In the genomic region with DNA sequence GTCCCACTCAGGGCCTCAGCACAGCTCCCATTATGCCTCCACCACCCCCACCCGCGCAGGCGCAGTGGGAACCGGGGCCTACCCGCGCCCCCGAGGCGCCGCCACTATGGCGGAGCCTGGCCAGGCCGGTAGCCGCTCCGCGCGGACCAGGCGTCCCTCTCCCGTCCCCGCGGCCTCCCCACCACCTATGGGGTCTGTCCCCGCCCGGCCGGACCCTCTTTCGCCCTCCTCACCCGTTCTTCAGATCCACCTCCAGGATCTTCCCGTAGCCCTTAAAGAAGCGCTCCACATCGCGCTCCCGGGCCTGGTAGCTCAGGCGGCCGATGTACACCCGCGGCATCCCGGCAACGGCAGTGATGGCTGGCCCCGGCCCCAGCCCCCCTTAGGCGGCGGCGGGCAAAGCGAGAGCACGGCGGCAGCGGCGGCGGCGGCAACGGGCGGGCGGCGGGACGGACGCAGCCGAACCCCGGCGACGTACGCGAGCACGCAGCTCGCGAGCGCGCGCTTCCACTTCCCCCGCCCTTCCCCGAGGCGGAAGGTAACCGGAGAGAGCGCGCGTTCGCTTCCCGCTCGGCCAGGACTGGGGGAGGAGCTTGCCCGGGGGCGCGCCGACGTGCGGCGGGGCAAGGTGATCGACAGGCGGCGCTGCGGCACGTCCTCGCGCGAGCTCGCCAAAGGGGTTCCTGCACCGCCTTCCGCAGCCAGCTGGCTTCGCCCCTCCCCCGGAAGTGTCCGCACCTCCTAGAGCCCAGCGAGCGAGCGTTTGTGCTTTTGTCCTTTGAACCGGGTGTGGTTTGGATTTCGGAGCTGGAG, we compare ENCODE assay signal across 1 cellular context.
TF ChIP-seq lines count a peak whose summit lies in the region.

A gene (minus strand): TSS at position 488 of the 813 bp plus-strand sequence. CDS start 148 bp downstream, at position 340.

TF ChIP-seq in HepG2, 621 proteins besides CTCF, POLR2A, EP300 and RAD21 (continued from another document and continues in another):
- TF ChIP-seq, protein P1, sequence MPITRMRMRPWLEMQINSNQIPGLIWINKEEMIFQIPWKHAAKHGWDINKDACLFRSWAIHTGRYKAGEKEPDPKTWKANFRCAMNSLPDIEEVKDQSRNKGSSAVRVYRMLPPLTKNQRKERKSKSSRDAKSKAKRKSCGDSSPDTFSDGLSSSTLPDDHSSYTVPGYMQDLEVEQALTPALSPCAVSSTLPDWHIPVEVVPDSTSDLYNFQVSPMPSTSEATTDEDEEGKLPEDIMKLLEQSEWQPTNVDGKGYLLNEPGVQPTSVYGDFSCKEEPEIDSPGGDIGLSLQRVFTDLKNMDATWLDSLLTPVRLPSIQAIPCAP (CRISPR knock-in tag; IDR thresholded peaks at IDR 0.05; ENCODE audit: low read depth): no peak
- no peak for TF ChIP-seq ZNF510 (CRISPR knock-in tag; IDR thresholded peaks at IDR 0.05; ENCODE audit: low read depth)
- TF ChIP-seq SMC3 (IDR thresholded peaks at IDR 0.05; ENCODE audit: low read length): no peak; the same call in 1 of the 2 replicates
- TF ChIP-seq SP140L (CRISPR knock-in tag; IDR thresholded peaks at IDR 0.05; ENCODE audit: borderline replicate concordance): no peak; the same call in 1 of the 2 replicates
- TF ChIP-seq SIX1 (CRISPR knock-in tag; IDR thresholded peaks at IDR 0.05; ENCODE audit: borderline replicate concordance): no peak; the same call in 1 of the 2 replicates
- TF ChIP-seq, protein P2, sequence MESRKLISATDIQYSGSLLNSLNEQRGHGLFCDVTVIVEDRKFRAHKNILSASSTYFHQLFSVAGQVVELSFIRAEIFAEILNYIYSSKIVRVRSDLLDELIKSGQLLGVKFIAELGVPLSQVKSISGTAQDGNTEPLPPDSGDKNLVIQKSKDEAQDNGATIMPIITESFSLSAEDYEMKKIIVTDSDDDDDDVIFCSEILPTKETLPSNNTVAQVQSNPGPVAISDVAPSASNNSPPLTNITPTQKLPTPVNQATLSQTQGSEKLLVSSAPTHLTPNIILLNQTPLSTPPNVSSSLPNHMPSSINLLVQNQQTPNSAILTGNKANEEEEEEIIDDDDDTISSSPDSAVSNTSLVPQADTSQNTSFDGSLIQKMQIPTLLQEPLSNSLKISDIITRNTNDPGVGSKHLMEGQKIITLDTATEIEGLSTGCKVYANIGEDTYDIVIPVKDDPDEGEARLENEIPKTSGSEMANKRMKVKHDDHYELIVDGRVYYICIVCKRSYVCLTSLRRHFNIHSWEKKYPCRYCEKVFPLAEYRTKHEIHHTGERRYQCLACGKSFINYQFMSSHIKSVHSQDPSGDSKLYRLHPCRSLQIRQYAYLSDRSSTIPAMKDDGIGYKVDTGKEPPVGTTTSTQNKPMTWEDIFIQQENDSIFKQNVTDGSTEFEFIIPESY (CRISPR knock-in tag; IDR thresholded peaks at IDR 0.05): peak; percentile 61
- no peak for TF ChIP-seq ADNP (CRISPR knock-in tag; IDR thresholded peaks at IDR 0.05)
- TF ChIP-seq U2AF1 (optimal IDR thresholded peaks at IDR 0.05; ENCODE audit: low read depth, low read length): no peak
- TF ChIP-seq, protein P3, sequence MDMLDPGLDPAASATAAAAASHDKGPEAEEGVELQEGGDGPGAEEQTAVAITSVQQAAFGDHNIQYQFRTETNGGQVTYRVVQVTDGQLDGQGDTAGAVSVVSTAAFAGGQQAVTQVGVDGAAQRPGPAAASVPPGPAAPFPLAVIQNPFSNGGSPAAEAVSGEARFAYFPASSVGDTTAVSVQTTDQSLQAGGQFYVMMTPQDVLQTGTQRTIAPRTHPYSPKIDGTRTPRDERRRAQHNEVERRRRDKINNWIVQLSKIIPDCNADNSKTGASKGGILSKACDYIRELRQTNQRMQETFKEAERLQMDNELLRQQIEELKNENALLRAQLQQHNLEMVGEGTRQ (IDR thresholded peaks at IDR 0.05; ENCODE audit: low read depth, low read length): no peak
- TF ChIP-seq, protein P3 (CRISPR knock-in tag; IDR thresholded peaks at IDR 0.05; ENCODE audit: borderline replicate concordance): peak; percentile 12; the same call in 1 of the 2 replicates
- peak; percentile 11; the same call in 1 of the 2 replicates for TF ChIP-seq ZNF777 (CRISPR knock-in tag; IDR thresholded peaks at IDR 0.05)
- TF ChIP-seq RBM39 (IDR thresholded peaks at IDR 0.05; ENCODE audit: low read depth, low read length, poor library complexity, severe bottlenecking): peak; percentile 94
- TF ChIP-seq ZNF484 (CRISPR knock-in tag; IDR thresholded peaks at IDR 0.05; ENCODE audit: borderline replicate concordance, low read depth): no peak
- peak; percentile 91 for TF ChIP-seq YEATS4 (CRISPR knock-in tag; IDR thresholded peaks at IDR 0.05; ENCODE audit: borderline replicate concordance)
- peak; percentile 36; the same call in 1 of the 2 replicates for TF ChIP-seq ZNF558 (CRISPR knock-in tag; IDR thresholded peaks at IDR 0.05; ENCODE audit: borderline replicate concordance)
- TF ChIP-seq TBX2 (CRISPR knock-in tag; IDR thresholded peaks at IDR 0.05; ENCODE audit: borderline replicate concordance): peak; percentile 83; the same call in 1 of the 2 replicates
- no peak for TF ChIP-seq RELA (CRISPR knock-in tag; IDR thresholded peaks at IDR 0.05)
- TF ChIP-seq ZFP82 (CRISPR knock-in tag; IDR thresholded peaks at IDR 0.05; ENCODE audit: borderline replicate concordance): peak; percentile 80
- TF ChIP-seq, protein P4, sequence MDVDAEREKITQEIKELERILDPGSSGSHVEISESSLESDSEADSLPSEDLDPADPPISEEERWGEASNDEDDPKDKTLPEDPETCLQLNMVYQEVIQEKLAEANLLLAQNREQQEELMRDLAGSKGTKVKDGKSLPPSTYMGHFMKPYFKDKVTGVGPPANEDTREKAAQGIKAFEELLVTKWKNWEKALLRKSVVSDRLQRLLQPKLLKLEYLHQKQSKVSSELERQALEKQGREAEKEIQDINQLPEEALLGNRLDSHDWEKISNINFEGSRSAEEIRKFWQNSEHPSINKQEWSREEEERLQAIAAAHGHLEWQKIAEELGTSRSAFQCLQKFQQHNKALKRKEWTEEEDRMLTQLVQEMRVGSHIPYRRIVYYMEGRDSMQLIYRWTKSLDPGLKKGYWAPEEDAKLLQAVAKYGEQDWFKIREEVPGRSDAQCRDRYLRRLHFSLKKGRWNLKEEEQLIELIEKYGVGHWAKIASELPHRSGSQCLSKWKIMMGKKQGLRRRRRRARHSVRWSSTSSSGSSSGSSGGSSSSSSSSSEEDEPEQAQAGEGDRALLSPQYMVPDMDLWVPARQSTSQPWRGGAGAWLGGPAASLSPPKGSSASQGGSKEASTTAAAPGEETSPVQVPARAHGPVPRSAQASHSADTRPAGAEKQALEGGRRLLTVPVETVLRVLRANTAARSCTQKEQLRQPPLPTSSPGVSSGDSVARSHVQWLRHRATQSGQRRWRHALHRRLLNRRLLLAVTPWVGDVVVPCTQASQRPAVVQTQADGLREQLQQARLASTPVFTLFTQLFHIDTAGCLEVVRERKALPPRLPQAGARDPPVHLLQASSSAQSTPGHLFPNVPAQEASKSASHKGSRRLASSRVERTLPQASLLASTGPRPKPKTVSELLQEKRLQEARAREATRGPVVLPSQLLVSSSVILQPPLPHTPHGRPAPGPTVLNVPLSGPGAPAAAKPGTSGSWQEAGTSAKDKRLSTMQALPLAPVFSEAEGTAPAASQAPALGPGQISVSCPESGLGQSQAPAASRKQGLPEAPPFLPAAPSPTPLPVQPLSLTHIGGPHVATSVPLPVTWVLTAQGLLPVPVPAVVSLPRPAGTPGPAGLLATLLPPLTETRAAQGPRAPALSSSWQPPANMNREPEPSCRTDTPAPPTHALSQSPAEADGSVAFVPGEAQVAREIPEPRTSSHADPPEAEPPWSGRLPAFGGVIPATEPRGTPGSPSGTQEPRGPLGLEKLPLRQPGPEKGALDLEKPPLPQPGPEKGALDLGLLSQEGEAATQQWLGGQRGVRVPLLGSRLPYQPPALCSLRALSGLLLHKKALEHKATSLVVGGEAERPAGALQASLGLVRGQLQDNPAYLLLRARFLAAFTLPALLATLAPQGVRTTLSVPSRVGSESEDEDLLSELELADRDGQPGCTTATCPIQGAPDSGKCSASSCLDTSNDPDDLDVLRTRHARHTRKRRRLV (CRISPR knock-in tag; IDR thresholded peaks at IDR 0.05): no peak
- TF ChIP-seq ZKSCAN1 (IDR thresholded peaks at IDR 0.05; ENCODE audit: low read length): no peak
- TF ChIP-seq MBNL3 (CRISPR knock-in tag; conservative IDR thresholded peaks at IDR 0.05): no peak
- TF ChIP-seq, protein P5, sequence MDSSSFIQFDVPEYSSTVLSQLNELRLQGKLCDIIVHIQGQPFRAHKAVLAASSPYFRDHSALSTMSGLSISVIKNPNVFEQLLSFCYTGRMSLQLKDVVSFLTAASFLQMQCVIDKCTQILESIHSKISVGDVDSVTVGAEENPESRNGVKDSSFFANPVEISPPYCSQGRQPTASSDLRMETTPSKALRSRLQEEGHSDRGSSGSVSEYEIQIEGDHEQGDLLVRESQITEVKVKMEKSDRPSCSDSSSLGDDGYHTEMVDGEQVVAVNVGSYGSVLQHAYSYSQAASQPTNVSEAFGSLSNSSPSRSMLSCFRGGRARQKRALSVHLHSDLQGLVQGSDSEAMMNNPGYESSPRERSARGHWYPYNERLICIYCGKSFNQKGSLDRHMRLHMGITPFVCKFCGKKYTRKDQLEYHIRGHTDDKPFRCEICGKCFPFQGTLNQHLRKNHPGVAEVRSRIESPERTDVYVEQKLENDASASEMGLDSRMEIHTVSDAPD (CRISPR knock-in tag; IDR thresholded peaks at IDR 0.05): no peak
- no peak for TF ChIP-seq ZNF615 (CRISPR knock-in tag; IDR thresholded peaks at IDR 0.05; ENCODE audit: borderline replicate concordance)
- TF ChIP-seq MLLT10 (CRISPR knock-in tag; IDR thresholded peaks at IDR 0.05): no peak
- TF ChIP-seq ZNF792 (CRISPR knock-in tag; IDR thresholded peaks at IDR 0.05): peak; percentile 63
- no peak for TF ChIP-seq CEBPB (IDR thresholded peaks at IDR 0.05; ENCODE audit: borderline replicate concordance, low read depth, low read length)
- no peak for TF ChIP-seq ZNF879 (CRISPR knock-in tag; IDR thresholded peaks at IDR 0.05)
- TF ChIP-seq GTF2F1 (IDR thresholded peaks at IDR 0.05; ENCODE audit: low read length): no peak
- TF ChIP-seq SOX13 (IDR thresholded peaks at IDR 0.05): no peak
- peak in 1 of 2 experiments; percentile 69; a peak in 2 of 4 replicates for TF ChIP-seq SOX13 (CRISPR knock-in tag; conservative IDR thresholded peaks at IDR 0.05 in 1 of 2, IDR thresholded peaks at IDR 0.05 in 1 of 2)
- peak; percentile 72; the same call in 1 of the 2 replicates for TF ChIP-seq ZNF431 (CRISPR knock-in tag; IDR thresholded peaks at IDR 0.05; ENCODE audit: borderline replicate concordance, low read depth)
- TF ChIP-seq ZNF354B (CRISPR knock-in tag; IDR thresholded peaks at IDR 0.05): no peak
- TF ChIP-seq ELF3 (CRISPR knock-in tag; IDR thresholded peaks at IDR 0.05): peak; percentile 95
- TF ChIP-seq, protein P6, sequence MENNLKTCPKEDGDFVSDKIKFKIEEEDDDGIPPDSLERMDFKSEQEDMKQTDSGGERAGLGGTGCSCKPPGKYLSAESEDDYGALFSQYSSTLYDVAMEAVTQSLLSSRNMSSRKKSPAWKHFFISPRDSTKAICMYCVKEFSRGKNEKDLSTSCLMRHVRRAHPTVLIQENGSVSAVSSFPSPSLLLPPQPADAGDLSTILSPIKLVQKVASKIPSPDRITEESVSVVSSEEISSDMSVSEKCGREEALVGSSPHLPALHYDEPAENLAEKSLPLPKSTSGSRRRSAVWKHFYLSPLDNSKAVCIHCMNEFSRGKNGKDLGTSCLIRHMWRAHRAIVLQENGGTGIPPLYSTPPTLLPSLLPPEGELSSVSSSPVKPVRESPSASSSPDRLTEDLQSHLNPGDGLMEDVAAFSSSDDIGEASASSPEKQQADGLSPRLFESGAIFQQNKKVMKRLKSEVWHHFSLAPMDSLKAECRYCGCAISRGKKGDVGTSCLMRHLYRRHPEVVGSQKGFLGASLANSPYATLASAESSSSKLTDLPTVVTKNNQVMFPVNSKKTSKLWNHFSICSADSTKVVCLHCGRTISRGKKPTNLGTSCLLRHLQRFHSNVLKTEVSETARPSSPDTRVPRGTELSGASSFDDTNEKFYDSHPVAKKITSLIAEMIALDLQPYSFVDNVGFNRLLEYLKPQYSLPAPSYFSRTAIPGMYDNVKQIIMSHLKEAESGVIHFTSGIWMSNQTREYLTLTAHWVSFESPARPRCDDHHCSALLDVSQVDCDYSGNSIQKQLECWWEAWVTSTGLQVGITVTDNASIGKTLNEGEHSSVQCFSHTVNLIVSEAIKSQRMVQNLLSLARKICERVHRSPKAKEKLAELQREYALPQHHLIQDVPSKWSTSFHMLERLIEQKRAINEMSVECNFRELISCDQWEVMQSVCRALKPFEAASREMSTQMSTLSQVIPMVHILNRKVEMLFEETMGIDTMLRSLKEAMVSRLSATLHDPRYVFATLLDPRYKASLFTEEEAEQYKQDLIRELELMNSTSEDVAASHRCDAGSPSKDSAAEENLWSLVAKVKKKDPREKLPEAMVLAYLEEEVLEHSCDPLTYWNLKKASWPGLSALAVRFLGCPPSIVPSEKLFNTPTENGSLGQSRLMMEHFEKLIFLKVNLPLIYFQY (CRISPR knock-in tag; IDR thresholded peaks at IDR 0.05; ENCODE audit: borderline replicate concordance): peak; percentile 30; the same call in 1 of the 2 replicates
- peak; percentile 82 for TF ChIP-seq TEAD3 (CRISPR knock-in tag; optimal IDR thresholded peaks at IDR 0.05; ENCODE audit: borderline replicate concordance)
- TF ChIP-seq, protein P7, sequence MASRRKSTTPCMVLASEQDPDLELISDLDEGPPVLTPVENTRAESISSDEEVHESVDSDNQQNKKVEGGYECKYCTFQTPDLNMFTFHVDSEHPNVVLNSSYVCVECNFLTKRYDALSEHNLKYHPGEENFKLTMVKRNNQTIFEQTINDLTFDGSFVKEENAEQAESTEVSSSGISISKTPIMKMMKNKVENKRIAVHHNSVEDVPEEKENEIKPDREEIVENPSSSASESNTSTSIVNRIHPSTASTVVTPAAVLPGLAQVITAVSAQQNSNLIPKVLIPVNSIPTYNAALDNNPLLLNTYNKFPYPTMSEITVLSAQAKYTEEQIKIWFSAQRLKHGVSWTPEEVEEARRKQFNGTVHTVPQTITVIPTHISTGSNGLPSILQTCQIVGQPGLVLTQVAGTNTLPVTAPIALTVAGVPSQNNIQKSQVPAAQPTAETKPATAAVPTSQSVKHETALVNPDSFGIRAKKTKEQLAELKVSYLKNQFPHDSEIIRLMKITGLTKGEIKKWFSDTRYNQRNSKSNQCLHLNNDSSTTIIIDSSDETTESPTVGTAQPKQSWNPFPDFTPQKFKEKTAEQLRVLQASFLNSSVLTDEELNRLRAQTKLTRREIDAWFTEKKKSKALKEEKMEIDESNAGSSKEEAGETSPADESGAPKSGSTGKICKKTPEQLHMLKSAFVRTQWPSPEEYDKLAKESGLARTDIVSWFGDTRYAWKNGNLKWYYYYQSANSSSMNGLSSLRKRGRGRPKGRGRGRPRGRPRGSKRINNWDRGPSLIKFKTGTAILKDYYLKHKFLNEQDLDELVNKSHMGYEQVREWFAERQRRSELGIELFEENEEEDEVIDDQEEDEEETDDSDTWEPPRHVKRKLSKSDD (CRISPR knock-in tag; IDR thresholded peaks at IDR 0.05; ENCODE audit: low read depth): peak; percentile 69
- TF ChIP-seq ZNF781 (CRISPR knock-in tag; IDR thresholded peaks at IDR 0.05; ENCODE audit: borderline replicate concordance, not compliant biosample characterization): peak; percentile 64
